ENCODE assay signal across 1 cellular context in the genomic region with DNA sequence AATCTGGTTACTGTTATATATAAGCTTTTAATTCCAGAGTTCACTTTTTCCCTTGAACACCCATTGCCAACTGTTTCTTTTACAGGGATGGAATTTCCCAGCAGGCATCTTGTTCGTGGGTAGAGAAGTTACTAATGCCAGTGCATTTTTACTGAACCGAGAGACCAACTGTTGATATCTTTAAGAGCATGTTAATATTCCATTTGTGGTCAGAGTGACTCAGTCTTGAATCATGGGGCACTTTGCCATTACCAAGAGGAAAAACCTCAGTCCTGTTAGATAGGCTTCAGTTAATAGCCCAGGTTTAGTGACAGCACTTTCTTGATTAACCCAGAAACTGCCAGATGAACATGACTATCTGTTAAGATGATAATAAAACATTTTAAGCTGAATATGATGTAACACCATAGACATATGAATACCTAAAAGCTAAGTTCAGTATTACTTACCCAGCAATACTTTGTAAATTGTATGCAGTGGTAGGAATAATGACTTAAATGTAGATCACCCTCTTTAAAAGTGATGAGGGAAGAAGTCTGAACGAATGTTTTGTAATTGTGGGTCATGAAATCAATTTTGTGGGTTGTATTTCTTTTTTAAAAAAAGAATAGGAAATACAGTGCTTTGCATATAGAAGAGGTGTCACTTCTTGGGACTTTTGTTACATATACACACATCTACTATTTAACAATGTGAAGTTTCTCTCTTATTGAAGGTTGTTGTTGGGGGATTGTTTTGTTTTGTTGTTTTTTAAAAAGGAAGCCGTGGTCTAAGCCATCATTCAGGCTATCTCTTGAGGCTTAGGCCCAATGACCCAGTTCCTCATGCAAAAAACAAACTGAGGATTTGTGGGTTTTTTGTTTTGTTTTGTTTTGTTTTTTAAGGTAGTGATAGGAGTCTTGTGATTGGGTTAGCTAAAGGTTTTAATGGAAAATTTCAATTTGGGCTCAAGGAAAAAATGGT.
A peak's percentile ranks its signal among the peaks of the same experiment; 100 is the strongest.
TF ChIP-seq lines count a peak whose summit lies in the region.

No MANE protein-coding gene starts in this region.

TF ChIP-seq in SK-N-SH treated with all-trans-retinoic acid at 6 μM for 48 hours, 23 proteins besides CTCF, POLR2A, EP300 and RAD21 (continued from another document):
- TF ChIP-seq, protein P1, sequence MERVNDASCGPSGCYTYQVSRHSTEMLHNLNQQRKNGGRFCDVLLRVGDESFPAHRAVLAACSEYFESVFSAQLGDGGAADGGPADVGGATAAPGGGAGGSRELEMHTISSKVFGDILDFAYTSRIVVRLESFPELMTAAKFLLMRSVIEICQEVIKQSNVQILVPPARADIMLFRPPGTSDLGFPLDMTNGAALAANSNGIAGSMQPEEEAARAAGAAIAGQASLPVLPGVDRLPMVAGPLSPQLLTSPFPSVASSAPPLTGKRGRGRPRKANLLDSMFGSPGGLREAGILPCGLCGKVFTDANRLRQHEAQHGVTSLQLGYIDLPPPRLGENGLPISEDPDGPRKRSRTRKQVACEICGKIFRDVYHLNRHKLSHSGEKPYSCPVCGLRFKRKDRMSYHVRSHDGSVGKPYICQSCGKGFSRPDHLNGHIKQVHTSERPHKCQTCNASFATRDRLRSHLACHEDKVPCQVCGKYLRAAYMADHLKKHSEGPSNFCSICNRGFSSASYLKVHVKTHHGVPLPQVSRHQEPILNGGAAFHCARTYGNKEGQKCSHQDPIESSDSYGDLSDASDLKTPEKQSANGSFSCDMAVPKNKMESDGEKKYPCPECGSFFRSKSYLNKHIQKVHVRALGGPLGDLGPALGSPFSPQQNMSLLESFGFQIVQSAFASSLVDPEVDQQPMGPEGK (CRISPR knock-in tag; IDR thresholded peaks at IDR 0.05; ENCODE audit: borderline replicate concordance): peak; percentile 51; the same call in 1 of the 2 replicates
- TF ChIP-seq ZFP3 (CRISPR knock-in tag; IDR thresholded peaks at IDR 0.05): no peak
- TF ChIP-seq ESRRG (CRISPR knock-in tag; IDR thresholded peaks at IDR 0.05): no peak
